In the genomic region with DNA sequence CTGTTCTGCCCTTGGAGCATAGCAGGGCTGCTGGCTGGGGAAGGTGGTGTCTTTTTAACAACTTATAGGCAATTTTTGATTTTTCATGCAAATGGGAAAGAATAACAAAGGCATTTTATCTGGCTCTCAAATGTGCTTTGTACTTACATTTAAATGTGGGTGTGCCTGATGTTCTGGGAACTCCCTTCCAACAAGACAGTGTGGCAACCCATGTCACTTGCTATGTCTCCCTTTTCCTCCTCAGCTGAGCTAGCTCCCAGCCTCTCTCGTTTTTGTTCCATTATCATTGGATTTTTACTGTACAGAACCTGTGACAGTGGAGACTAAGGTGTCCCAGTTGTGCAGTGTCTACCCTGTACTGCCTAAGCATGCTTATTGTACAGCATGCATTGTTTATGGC, we compare ENCODE assay signal across 15 cellular contexts.
DNase-seq lines count a peak whose midpoint lies in the region; ATAC-seq and TF ChIP-seq lines count a peak whose summit lies in the region.
"Had no signal": no experiment of that assay in that cellular context is flagged by ENCODE, and none has a peak within 500 bp of the region (broad histone marks: within the 10 kb centered on the region; RNA-seq: fewer than 3 reads in every experiment).

No MANE protein-coding gene starts in this region.

- ATAC-seq in heart right ventricle (no peak), gastrocnemius medialis (no peak)
- ATAC-seq: HCT116, HepG2 had no signal

- intact Hi-C loops in heart right ventricle (cut with DNase I) = loop anchor here in 1 of 10 donors (10.0 kb wide), 1 partner anchor 133 kb away; the partner anchor contains the start of gene RBM20
- intact Hi-C loops in cardiac septum (cut with DNase I) = no loop called here
- intact Hi-C loops in gastrocnemius medialis (cut with DNase I; ENCODE audit: low total_unique reads) = loop anchor here (5.0 kb wide), 1 partner anchor 96 kb away; no protein-coding TSS in a partner anchor

- no peak for DNase-seq in heart right ventricle
- no peak for DNase-seq in cardiac septum (ENCODE audit: low spot score)
- peak; percentile 19 for DNase-seq in epithelial cell of esophagus (ENCODE audit: low read depth)
- no peak for DNase-seq in gastrocnemius medialis
- no peak for DNase-seq in NCI-H774 (lab: John Stamatoyannopoulos, UW)
- no peak for DNase-seq in NCI-H187 (lab: John Stamatoyannopoulos, UW)
- DNase-seq: 8988T; AML-193; CD4-positive, CD25-positive, alpha-beta regulatory T cell; DMS53; GF-D8 had no signal

- no peak for TF ChIP-seq POLR2A in gastrocnemius medialis (IDR thresholded peaks at IDR 0.05)

- no peaks in the 10 kb centered on the region for H3K27me3 ChIP-seq in heart right ventricle
- no peaks in the 10 kb centered on the region for H3K27me3 ChIP-seq in gastrocnemius medialis
- H3K27me3 ChIP-seq: BLaER1 treated with 17β-estradiol and CSF1 and Interleukin-3, amounts not matched to agents 10 nM and 100 nM had no signal

- H3K9me3 ChIP-seq in heart right ventricle (no peaks in the 10 kb centered on the region), HEK293 (ENCODE audit: control insufficient read depth, insufficient read depth, low read depth, low read length) (no peaks in the 10 kb centered on the region), gastrocnemius medialis (no peaks in the 10 kb centered on the region)
- H3K9me3 ChIP-seq: BLaER1 treated with 17β-estradiol and CSF1 and Interleukin-3, amounts not matched to agents 10 nM and 100 nM had no signal

- WGBS in heart right ventricle, 2 donors = 26 to 29% methylated on average over 1 of the region's 1 CpG

- H3K27ac ChIP-seq in heart right ventricle = peak overlapping the region in 9 of 10 donors; percentile 1 to 65 (median 48)
- no peak overlapping the region for H3K27ac ChIP-seq in HEK293 (ENCODE audit: extremely low read depth, low read depth, low read length)
- peak overlapping the region in 3 of 4 donors; percentile 23 to 61 (median 32) for H3K27ac ChIP-seq in gastrocnemius medialis
- H3K27ac ChIP-seq: BLaER1 treated with 17β-estradiol and CSF1 and Interleukin-3, amounts not matched to agents 10 nM and 100 nM had no signal

- in situ Hi-C loops in gastrocnemius medialis (cut with MboI; ENCODE audit: low sequenced_read_pairs in 4 of 4) = loop anchor here in 2 of 4 donors (25.0 kb wide), 1 partner anchor 166 kb away; no protein-coding TSS in a partner anchor

- CTCF ChIA-PET in HEK293 (lab: Yijun Ruan, JAX) = no interaction called here

- H3K4me3 ChIP-seq in heart right ventricle = no peak overlapping the region
- no peak overlapping the region for H3K4me3 ChIP-seq in HEK293 (ENCODE audit: low read depth, low read length)
- H3K4me3 ChIP-seq in epithelial cell of esophagus (ENCODE audit: low read length) = no peak overlapping the region
- H3K4me3 ChIP-seq in gastrocnemius medialis = no peak overlapping the region
- H3K4me3 ChIP-seq: BLaER1 treated with 17β-estradiol and CSF1 and Interleukin-3, amounts not matched to agents 10 nM and 100 nM had no signal

- POLR2A ChIA-PET in HEK293 (lab: Yijun Ruan, JAX) = no interaction called here

- H3K4me1 ChIP-seq in heart right ventricle (peaks cover 4 to 98% (median 48%) of the 10 kb centered on the region in 9 donors), HEK293 (ENCODE audit: control insufficient read depth, insufficient read depth, low read length) (peaks cover 8% of the 10 kb centered on the region; the same call in 1 of the 2 replicates), gastrocnemius medialis (peaks cover 48 to 62% of the 10 kb centered on the region in 2 donors)
- H3K4me1 ChIP-seq: BLaER1 treated with 17β-estradiol and CSF1 and Interleukin-3, amounts not matched to agents 10 nM and 100 nM had no signal

- TF ChIP-seq CTCF in heart right ventricle (IDR thresholded peaks at IDR 0.05) (no peak), HEK293 (tag by site-specific recombination; IDR thresholded peaks at IDR 0.05) (no peak), epithelial cell of esophagus (IDR thresholded peaks at IDR 0.05; ENCODE audit: insufficient read depth, low read depth, low read length, missing control alignments) (no peak), gastrocnemius medialis (IDR thresholded peaks at IDR 0.05 in 4 of 5, conservative IDR thresholded peaks at IDR 0.05 in 1 of 5) (no peak)

- peaks cover 0 to 8% (median 0%) of the 10 kb centered on the region in 9 donors for H3K36me3 ChIP-seq in heart right ventricle
- H3K36me3 ChIP-seq in HEK293 (ENCODE audit: control insufficient read depth in 2 of 2, insufficient read depth in 1 of 2, low read length in 2 of 2) = no peaks in the 10 kb centered on the region
- H3K36me3 ChIP-seq in gastrocnemius medialis = no peaks in the 10 kb centered on the region
- H3K36me3 ChIP-seq: BLaER1 treated with 17β-estradiol and CSF1 and Interleukin-3, amounts not matched to agents 10 nM and 100 nM had no signal

TF ChIP-seq in HEK293, 187 proteins besides CTCF, POLR2A, EP300 and RAD21:
- TF ChIP-seq ZBTB11 (tag by site-specific recombination; conservative IDR thresholded peaks at IDR 0.05; ENCODE audit: low read depth) (no peak), KLF1 (tag by site-specific recombination; IDR thresholded peaks at IDR 0.05) (peak; percentile 13; the same call in 1 of the 2 replicates)
